Comparison of ENCODE assay signal across 9 cellular contexts in the genomic region with DNA sequence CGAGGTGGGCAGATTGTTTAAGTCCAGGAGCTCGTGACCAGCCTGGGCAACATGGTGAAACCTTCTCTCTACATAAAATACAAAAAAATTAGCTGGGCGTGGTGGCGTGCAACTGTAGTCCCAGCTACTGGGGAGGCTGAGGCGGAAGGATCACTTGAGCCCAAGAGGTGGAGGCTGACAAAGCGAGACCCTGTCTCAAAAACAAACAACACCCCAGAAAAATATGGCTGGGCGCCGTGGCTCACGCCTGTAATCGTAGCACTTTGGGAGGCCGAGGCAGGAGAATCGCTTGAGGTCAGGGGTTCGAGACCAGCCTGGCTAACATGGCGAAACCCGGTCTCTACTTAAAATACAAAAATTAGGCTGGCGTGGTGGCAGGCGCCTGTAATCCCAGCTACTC. TPM values are rescaled to one million over a fixed set of nuclear protein-coding genes. Genes with fewer than 3 reads are reported as not detected.
DNase-seq lines count a peak whose midpoint lies in the region; ATAC-seq and TF ChIP-seq lines count a peak whose summit lies in the region.
"Had no signal": no experiment of that assay in that cellular context is flagged by ENCODE, and none has a peak within 500 bp of the region (broad histone marks: within the 10 kb centered on the region; RNA-seq: fewer than 3 reads in every experiment).

No MANE protein-coding gene starts in this region.

- peak overlapping the region; percentile 81 for H3K4me3 ChIP-seq in left ventricle myocardium inferior
- H3K4me3 ChIP-seq in mesenchymal stem cell (ENCODE audit: insufficient read depth in 1 of 2, low read depth in 1 of 2, low read length in 2 of 2), result peak overlapping the region in 1 of 2 experiments; percentile 90

- H2AFZ ChIP-seq in mesenchymal stem cell (ENCODE audit: low read depth, low read length), result peak overlapping the region; percentile 95

- H2AK5ac ChIP-seq in mesenchymal stem cell (ENCODE audit: low read length, severe bottlenecking), result peak overlapping the region; percentile 20

- peaks cover 12% of the 10 kb centered on the region for H3K36me3 Mint-ChIP-seq in activated naive CD8-positive, alpha-beta T cell treated with anti-CD3 and anti-CD28 coated beads, Interleukin-2, amount 10 ng/mL, durations not matched to agents 7 days and 5 days

- H3K27me3 ChIP-seq in left ventricle myocardium inferior (ENCODE audit: low read depth) (no peaks in the 10 kb centered on the region), mesenchymal stem cell (ENCODE audit: control insufficient read depth in 1 of 2, insufficient read depth in 1 of 2, low read length in 2 of 2) (no peaks in the 10 kb centered on the region)

- H3K4me2 ChIP-seq in mesenchymal stem cell (ENCODE audit: low read length, poor library complexity, severe bottlenecking), result peak overlapping the region; percentile 60

- peak overlapping the region in 1 of 2 experiments; percentile 96 for H2BK12ac ChIP-seq in mesenchymal stem cell (ENCODE audit: low read length in 2 of 2)

- peak overlapping the region; percentile 97 for H3K27ac ChIP-seq in left ventricle myocardium inferior (replicated peaks)
- H3K27ac ChIP-seq in mesenchymal stem cell (ENCODE audit: low read length, poor library complexity, severe bottlenecking), result peak overlapping the region; percentile 97

- no peak overlapping the region for H3K18ac ChIP-seq in mesenchymal stem cell (ENCODE audit: low read depth in 1 of 2, low read length in 2 of 2)

- H2BK5ac ChIP-seq in mesenchymal stem cell (ENCODE audit: low read depth, low read length, poor library complexity, severe bottlenecking), result no peak overlapping the region

- peak overlapping the region; percentile 90 for H3K27ac Mint-ChIP-seq in activated naive CD8-positive, alpha-beta T cell treated with anti-CD3 and anti-CD28 coated beads, Interleukin-2, amount 10 ng/mL, durations not matched to agents 7 days and 5 days

- no peak overlapping the region for H3K23ac ChIP-seq in mesenchymal stem cell (ENCODE audit: low read length in 2 of 2)

- H2BK15ac ChIP-seq in mesenchymal stem cell (ENCODE audit: low read depth, poor library complexity, severe bottlenecking), result peak overlapping the region; percentile 57

- POLR2A ChIA-PET in activated naive CD8-positive, alpha-beta T cell treated with anti-CD3 and anti-CD28 coated beads, Interleukin-2, amount 10 ng/mL, durations not matched to agents 7 days and 5 days (lab: Charles Lee), result interaction anchor here (0.8 to 7.3 kb wide), 5 partner anchors 9 to 118 kb away, joined by 5 to 161 read pairs (median 20); partner anchors contain the start of gene RINL

- H3K4ac ChIP-seq in mesenchymal stem cell (ENCODE audit: low read depth in 1 of 2, low read length in 2 of 2), result no peak overlapping the region

- H4K91ac ChIP-seq in mesenchymal stem cell (ENCODE audit: low read length), result no peak overlapping the region

- no peaks in the 10 kb centered on the region for H3K9me3 ChIP-seq in left ventricle myocardium inferior (replicated peaks)
- H3K9me3 ChIP-seq in mesenchymal stem cell (ENCODE audit: control insufficient read depth, low read length), result no peaks in the 10 kb centered on the region

- 92% methylated on average over 15 of the region's 17 CpGs for WGBS in mesenchymal stem cell

- DNase-seq in left ventricle myocardium inferior (no peak), Right ventricle myocardium inferior (ENCODE audit: missing footprints) (no peak), mesenchymal stem cell (no peak), NCI-H187 treated with DMSO at 0.1 percent for 48 hours (lab: John Stamatoyannopoulos, UW) (no peak), NCI-H1105 treated with DMSO at 0.1 percent for 48 hours (lab: John Stamatoyannopoulos, UW) (no peak), left cardiac atrium (no peak)
- DNase-seq in activated naive CD8-positive, alpha-beta T cell treated with anti-CD3 and anti-CD28 coated beads, Interleukin-2, amount 10 ng/mL, durations not matched to agents 7 days and 5 days, result no peak
- DNase-seq: NCI-H2107 had no signal

- no peak for ATAC-seq in Right ventricle myocardium inferior
- no peak for ATAC-seq in activated naive CD8-positive, alpha-beta T cell treated with anti-CD3 and anti-CD28 coated beads, Interleukin-2, amount 10 ng/mL, durations not matched to agents 7 days and 5 days (ENCODE audit: low read depth)
- ATAC-seq in GM19351 (IDR thresholded peaks at IDR 0.05; ENCODE audit: unreplicated experiment), result no peak
- ATAC-seq in left cardiac atrium, result no peak

- TF ChIP-seq CTCF in left ventricle myocardium inferior (IDR thresholded peaks at IDR 0.05; ENCODE audit: borderline replicate concordance), result no peak

- H2BK120ac ChIP-seq in mesenchymal stem cell (ENCODE audit: low read depth, low read length), result no peak overlapping the region

- peaks cover 34% of the 10 kb centered on the region for H3K4me1 ChIP-seq in left ventricle myocardium inferior
- H3K4me1 ChIP-seq in mesenchymal stem cell (ENCODE audit: control insufficient read depth, insufficient read depth, low read depth, low read length), result peaks cover 18% of the 10 kb centered on the region

- H3K27me3 Mint-ChIP-seq in activated naive CD8-positive, alpha-beta T cell treated with anti-CD3 and anti-CD28 coated beads, Interleukin-2, amount 10 ng/mL, durations not matched to agents 7 days and 5 days, result no peaks in the 10 kb centered on the region

- peaks cover 1% of the 10 kb centered on the region for H3K79me1 ChIP-seq in mesenchymal stem cell (replicated peaks; ENCODE audit: low read length, poor library complexity, severe bottlenecking)

- H3K9ac ChIP-seq in mesenchymal stem cell (ENCODE audit: low read length), result peak overlapping the region; percentile 91

- no peaks in the 10 kb centered on the region for H3K9me3 Mint-ChIP-seq in activated naive CD8-positive, alpha-beta T cell treated with anti-CD3 and anti-CD28 coated beads, Interleukin-2, amount 10 ng/mL, durations not matched to agents 7 days and 5 days

- H4K8ac ChIP-seq in mesenchymal stem cell (ENCODE audit: low read length), result peak overlapping the region; percentile 22

- intact Hi-C loops in left ventricle myocardium inferior (cut with micrococcal nuclease), result no loop called here
- intact Hi-C loops in Right ventricle myocardium inferior (cut with DNase I), result loop anchor here (5.0 to 10.0 kb wide), 2 partner anchors 206 to 1432 kb away; partner anchors contain the start of genes ACTN4 and AKT2
- intact Hi-C loops in left cardiac atrium (cut with DNase I), result no loop called here

- H3K4me1 Mint-ChIP-seq in activated naive CD8-positive, alpha-beta T cell treated with anti-CD3 and anti-CD28 coated beads, Interleukin-2, amount 10 ng/mL, durations not matched to agents 7 days and 5 days, result peaks cover 43% of the 10 kb centered on the region

- H3K14ac ChIP-seq in mesenchymal stem cell (ENCODE audit: low read length in 2 of 2), result no peak overlapping the region

- H3K4me3 Mint-ChIP-seq in activated naive CD8-positive, alpha-beta T cell treated with anti-CD3 and anti-CD28 coated beads, Interleukin-2, amount 10 ng/mL, durations not matched to agents 7 days and 5 days, result peak overlapping the region; percentile 88

- H3K36me3 ChIP-seq in left ventricle myocardium inferior (peaks cover 5% of the 10 kb centered on the region), mesenchymal stem cell (ENCODE audit: control insufficient read depth in 1 of 2, insufficient read depth in 2 of 2, low read depth in 1 of 2, low read length in 2 of 2) (peaks cover 0 to 7% of the 10 kb centered on the region in 2 experiments)

RNA-seq across cellular contexts. Expression of gene HNRNPL, which starts 3.4 kb away (rescaled TPM):
- total RNA-seq in left ventricle myocardium inferior (140 TPM), Right ventricle myocardium inferior (184 TPM), left cardiac atrium (100 to 1,000 TPM; 179 to 185 TPM)
- 100 to 1,000 TPM; 441 to 455 TPM for total RNA-seq in activated naive CD8-positive, alpha-beta T cell treated with anti-CD3 and anti-CD28 coated beads, Interleukin-2, amount 10 ng/mL, durations not matched to agents 7 days and 5 days
- polyA plus RNA-seq in mesenchymal stem cell (2013, experiment 1 of 2), result 177 TPM
- 181 TPM for polyA plus RNA-seq in mesenchymal stem cell (2013, experiment 2 of 2)

RNA-seq across cellular contexts. Expression of gene ECH1, which starts 21.6 kb away (rescaled TPM):
- total RNA-seq in left ventricle myocardium inferior (947 TPM), Right ventricle myocardium inferior (1,308 TPM), left cardiac atrium (100 to 1,000 TPM; 449 to 630 TPM)
- 100 to 1,000 TPM; 184 TPM for total RNA-seq in activated naive CD8-positive, alpha-beta T cell treated with anti-CD3 and anti-CD28 coated beads, Interleukin-2, amount 10 ng/mL, durations not matched to agents 7 days and 5 days
- polyA plus RNA-seq in mesenchymal stem cell (2013, experiment 1 of 2), result 137 TPM
- polyA plus RNA-seq in mesenchymal stem cell (2013, experiment 2 of 2), result 137 TPM

RNA-seq across cellular contexts. Expression of gene RINL, which starts 24.9 kb away (rescaled TPM):
- total RNA-seq in left ventricle myocardium inferior, result 3.7 TPM
- 4.1 TPM for total RNA-seq in Right ventricle myocardium inferior
- total RNA-seq in activated naive CD8-positive, alpha-beta T cell treated with anti-CD3 and anti-CD28 coated beads, Interleukin-2, amount 10 ng/mL, durations not matched to agents 7 days and 5 days, result 10 to 100 TPM; 71.3 to 74.2 TPM
- 1.1 TPM for polyA plus RNA-seq in mesenchymal stem cell (2013, experiment 1 of 2)
- 1.6 TPM for polyA plus RNA-seq in mesenchymal stem cell (2013, experiment 2 of 2)
- 1 to 10 TPM; 4.4 to 7.6 TPM for total RNA-seq in left cardiac atrium

RNA-seq across cellular contexts. Expression of gene LGALS4, which starts 40.5 kb away (rescaled TPM):
- total RNA-seq in left ventricle myocardium inferior, result 0.82 TPM
- total RNA-seq in Right ventricle myocardium inferior, result 0.76 TPM
- 1 to 10 TPM; 3.8 to 4.0 TPM for total RNA-seq in activated naive CD8-positive, alpha-beta T cell treated with anti-CD3 and anti-CD28 coated beads, Interleukin-2, amount 10 ng/mL, durations not matched to agents 7 days and 5 days
- polyA plus RNA-seq in mesenchymal stem cell (2013, experiment 1 of 2), result 0.11 TPM
- 0.15 TPM for polyA plus RNA-seq in mesenchymal stem cell (2013, experiment 2 of 2)
- 1 to 10 TPM in 1 of 2 donors, under 1 TPM in 1; 0.85 to 1.4 TPM for total RNA-seq in left cardiac atrium

RNA-seq across cellular contexts. Expression of gene SIRT2, which starts 46.2 kb away (rescaled TPM):
- 99.0 TPM for total RNA-seq in left ventricle myocardium inferior
- 99.8 TPM for total RNA-seq in Right ventricle myocardium inferior
- 10 to 100 TPM; 46.6 to 49.1 TPM for total RNA-seq in activated naive CD8-positive, alpha-beta T cell treated with anti-CD3 and anti-CD28 coated beads, Interleukin-2, amount 10 ng/mL, durations not matched to agents 7 days and 5 days
- 57.6 TPM for polyA plus RNA-seq in mesenchymal stem cell (2013, experiment 1 of 2)
- polyA plus RNA-seq in mesenchymal stem cell (2013, experiment 2 of 2), result 54.9 TPM
- total RNA-seq in left cardiac atrium, result 10 to 100 TPM; 63.3 to 92.1 TPM

Comparison
In these comparisons a context has a peak if more than half of its experiments do, and no peak if none do; other contexts are left out.
1. RNA of gene RINL, which starts 24.9 kb away (total RNA-seq): 71.3 to 74.2 TPM in activated naive CD8-positive, alpha-beta T cell treated with anti-CD3 and anti-CD28 coated beads, Interleukin-2, amount 10 ng/mL, durations not matched to agents 7 days and 5 days; 4.4 to 7.6 TPM in left cardiac atrium, 4.1 TPM in Right ventricle myocardium inferior (single experiment) and 3.7 TPM in left ventricle myocardium inferior (single experiment); every median in the first group is over 4 times any median in the second.